Comparison of ENCODE assay signal across 9 cellular contexts in genomic region chr19:41701401-41702075, GRCh38. TPM values are rescaled to one million over a fixed set of nuclear protein-coding genes. Genes with fewer than 3 reads are reported as not detected.
DNase-seq lines count a peak whose midpoint lies in the region; ATAC-seq and TF ChIP-seq lines count a peak whose summit lies in the region.
"Had no signal": no experiment of that assay in that cellular context is flagged by ENCODE, and none has a peak within 500 bp of the region (broad histone marks: within the 10 kb centered on the region; RNA-seq: fewer than 3 reads in every experiment).

No MANE protein-coding gene starts in this region.

- H3K36me3 Mint-ChIP-seq in CD4-positive, alpha-beta T cell (ENCODE audit: low read depth), result no peaks in the 10 kb centered on the region

- no peaks in the 10 kb centered on the region for H3K4me1 Mint-ChIP-seq in CD4-positive, alpha-beta T cell (ENCODE audit: low read depth)

- intact Hi-C loops in Right ventricle myocardium superior (cut with DNase I), result no loop called here
- intact Hi-C loops in CD4-positive, alpha-beta T cell (cut with DNase I, micrococcal nuclease), result no loop called here

- no peak overlapping the region for H3K4me2 ChIP-seq in OCI-LY3 (ENCODE audit: low read length)

- H3K27me3 ChIP-seq in OCI-LY3 (ENCODE audit: low read depth, low read length), result peaks cover 50% of the 10 kb centered on the region
- H3K27me3 ChIP-seq in kidney epithelial cell (ENCODE audit: control insufficient read depth, insufficient read depth, low read length), result peaks cover 3% of the 10 kb centered on the region
- H3K27me3 ChIP-seq in CD4-positive, alpha-beta T cell (ENCODE audit: control insufficient read depth, insufficient read depth, low read length), result peaks cover 17% of the 10 kb centered on the region

- TF ChIP-seq CTCF in GM12875 (IDR thresholded peaks at IDR 0.05; ENCODE audit: borderline replicate concordance, insufficient read depth, low read depth, low read length) (peak; percentile 67), OCI-LY3 (IDR thresholded peaks at IDR 0.05; ENCODE audit: low read depth, low read length) (peak; percentile 73), kidney epithelial cell (IDR thresholded peaks at IDR 0.05; ENCODE audit: insufficient read depth, low read length, poor library complexity, severe bottlenecking) (peak; percentile 1)
- no peak for TF ChIP-seq CTCF in CD4-positive, alpha-beta T cell (IDR thresholded peaks at IDR 0.05)

- H3K4me3 Mint-ChIP-seq in CD4-positive, alpha-beta T cell, result no peak overlapping the region

- H3K9me3 ChIP-seq in OCI-LY3 (ENCODE audit: insufficient read depth, low read length), result no peaks in the 10 kb centered on the region
- H3K9me3 ChIP-seq in CD4-positive, alpha-beta T cell (ENCODE audit: control insufficient read depth, low read length), result no peaks in the 10 kb centered on the region

- H3K4me1 ChIP-seq in OCI-LY3 (ENCODE audit: low read length), result peaks cover 10% of the 10 kb centered on the region

- H2AFZ ChIP-seq in OCI-LY3 (ENCODE audit: low read depth, low read length), result no peak overlapping the region

- peaks cover 50% of the 10 kb centered on the region for H3K27me3 Mint-ChIP-seq in CD4-positive, alpha-beta T cell

- DNase-seq in DMS153 (lab: John Stamatoyannopoulos, UW) (peak; percentile 33), DMS153 treated with DMSO at 0.1 percent for 48 hours (lab: John Stamatoyannopoulos, UW; ENCODE audit: unreplicated experiment) (no peak), kidney epithelial cell (ENCODE audit: low read depth) (no peak), Right ventricle myocardium superior (no peak)
- no peak for DNase-seq in CD4-positive, alpha-beta T cell
- DNase-seq: midbrain had no signal

- H3K9ac ChIP-seq in OCI-LY3 (ENCODE audit: low read length), result no peak overlapping the region

- no peaks in the 10 kb centered on the region for H3K9me3 Mint-ChIP-seq in CD4-positive, alpha-beta T cell

- ATAC-seq in Right ventricle myocardium superior (ENCODE audit: poor library complexity) (no peak), GM18907 (IDR thresholded peaks at IDR 0.05; ENCODE audit: unreplicated experiment) (no peak)
- no peak for ATAC-seq in CD4-positive, alpha-beta T cell (ENCODE audit: poor library complexity)

- H3K36me3 ChIP-seq in OCI-LY3 (replicated peaks; ENCODE audit: low read depth, low read length) (no peaks in the 10 kb centered on the region), kidney epithelial cell (ENCODE audit: control insufficient read depth, insufficient read depth, low read length) (no peaks in the 10 kb centered on the region)

- CTCF ChIA-PET in CD4-positive, alpha-beta T cell (lab: Charles Lee), result no interaction called here

- no peaks in the 10 kb centered on the region for H3K79me2 ChIP-seq in OCI-LY3 (ENCODE audit: low read length)

- H3K4me3 ChIP-seq in GM12875 (ENCODE audit: low read depth, low read length), result no peak overlapping the region
- H3K4me3 ChIP-seq in OCI-LY3 (ENCODE audit: low read length), result no peak overlapping the region
- H3K4me3 ChIP-seq in kidney epithelial cell (ENCODE audit: low read depth, low read length), result no peak overlapping the region

- POLR2A ChIA-PET in CD4-positive, alpha-beta T cell (lab: Charles Lee), result no interaction called here

- no peak overlapping the region for H3K27ac Mint-ChIP-seq in CD4-positive, alpha-beta T cell

- H4K20me1 ChIP-seq in OCI-LY3 (ENCODE audit: insufficient read depth, low read length), result 0 out of 2 replicates have a peak, but pooled peaks cover 2% of the 10 kb centered on the region

- H3K27ac ChIP-seq in OCI-LY3 (ENCODE audit: low read length), result no peak overlapping the region
- H3K27ac ChIP-seq in CD4-positive, alpha-beta T cell (ENCODE audit: low read depth, low read length), result no peak overlapping the region

RNA-seq across cellular contexts. Expression of gene CEACAM5, which starts 6.9 kb away (rescaled TPM):
- total RNA-seq in kidney epithelial cell (not detected in 2 replicates), Right ventricle myocardium superior (not detected)
- total RNA-seq in CD4-positive, alpha-beta T cell, result not detected

RNA-seq across cellular contexts. Expression of gene CEACAM7, which starts 13.5 kb away (rescaled TPM):
- total RNA-seq in kidney epithelial cell (not detected in 2 replicates), Right ventricle myocardium superior (not detected)
- total RNA-seq in CD4-positive, alpha-beta T cell, result not detected

RNA-seq across cellular contexts. Expression of gene CEACAM6, which starts 53.8 kb away (rescaled TPM):
- 0.13 TPM in 1 of 2 replicates, not detected in the other for total RNA-seq in kidney epithelial cell
- not detected for total RNA-seq in Right ventricle myocardium superior
- total RNA-seq in CD4-positive, alpha-beta T cell, result not detected
